10 cellular contexts compared by ENCODE assay signal in the genomic region with DNA sequence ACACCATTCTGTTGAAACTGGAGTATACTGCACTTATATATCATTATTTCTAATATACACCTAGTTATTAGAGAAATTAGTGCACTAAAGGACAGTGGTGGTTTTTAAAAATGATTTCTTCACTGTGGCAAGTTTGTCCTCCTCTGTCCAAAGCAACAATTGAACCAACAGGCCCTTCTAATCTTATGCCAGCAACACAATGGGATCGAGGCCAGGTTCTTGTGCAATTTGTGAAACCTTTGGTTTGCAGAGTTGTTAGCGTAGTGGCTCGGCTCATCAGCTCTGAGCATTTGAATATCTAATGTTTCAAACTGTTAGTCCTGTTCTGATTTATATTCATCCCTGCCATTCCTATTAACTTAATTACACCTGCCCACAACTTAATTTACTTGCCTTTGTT. TPM values are rescaled to one million over a fixed set of nuclear protein-coding genes. Genes with fewer than 3 reads are reported as not detected.
A peak's percentile ranks its signal among the peaks of the same experiment; 100 is the strongest.
DNase-seq lines count a peak whose midpoint lies in the region; ATAC-seq and TF ChIP-seq lines count a peak whose summit lies in the region.
"Had no signal": no experiment of that assay in that cellular context is flagged by ENCODE, and none has a peak within 500 bp of the region (broad histone marks: within the 10 kb centered on the region; RNA-seq: fewer than 3 reads in every experiment).

No MANE protein-coding gene starts in this region.

- WGBS in right lobe of liver (ENCODE audit: insufficient coverage, low coverage, low lambda C conversion rate, missing lambda C conversion rate), result 26% methylated on average over 3 of the region's 3 CpGs
- 55 to 74% (median 67%) methylated on average over 3 of the region's 3 CpGs for WGBS in spleen, 5 donors

- TF ChIP-seq CTCF in A673 (conservative IDR thresholded peaks at IDR 0.05; ENCODE audit: low read depth, low read length) (no peak), epithelial cell of esophagus (IDR thresholded peaks at IDR 0.05; ENCODE audit: insufficient read depth, low read depth, low read length, missing control alignments) (no peak), right lobe of liver (IDR thresholded peaks at IDR 0.05) (no peak), spleen (IDR thresholded peaks at IDR 0.05 in 8 of 11, conservative IDR thresholded peaks at IDR 0.05 in 3 of 11) (no peak)

- H3K9me3 ChIP-seq in A673 (ENCODE audit: low read depth, low read length, poor library complexity, severe bottlenecking) (no peaks in the 10 kb centered on the region), right lobe of liver (no peaks in the 10 kb centered on the region), spleen (no peaks in the 10 kb centered on the region)
- H3K9me3 ChIP-seq in effector memory CD4-positive, alpha-beta T cell (ENCODE audit: control insufficient read depth, low read length), result no peaks in the 10 kb centered on the region
- H3K9me3 ChIP-seq: BE2C had no signal

- DNase-seq in A673 (ENCODE audit: low spot score), result peak; percentile 43
- DNase-seq in M059J (ENCODE audit: low read depth), result peak; percentile 20
- peak; percentile 28 for DNase-seq in epithelial cell of esophagus (ENCODE audit: low read depth)
- peak; percentile 55 to 90 (median 72) for DNase-seq in right lobe of liver
- DNase-seq in effector memory CD4-positive, alpha-beta T cell, result no peak
- no peak for DNase-seq in spleen
- DNase-seq: activated T-cell treated with anti-CD3 and anti-CD28 coated beads, Interleukin-2, amount 50 U/mL, for 48 hours had no signal

- ATAC-seq in right lobe of liver (peak; percentile 95 to 98 (median 96)), GM21786 (IDR thresholded peaks at IDR 0.05; ENCODE audit: unreplicated experiment) (no peak), SK-N-SH treated with all-trans-retinoic acid at 6 μM for 48 hours (no peak)

- peaks cover 14% of the 10 kb centered on the region for H3K4me1 ChIP-seq in A673 (ENCODE audit: insufficient read depth, low read length, poor library complexity, severe bottlenecking)
- H3K4me1 ChIP-seq in right lobe of liver, result peaks cover 0 to 23% (median 5%) of the 10 kb centered on the region in 4 donors
- H3K4me1 ChIP-seq in effector memory CD4-positive, alpha-beta T cell (ENCODE audit: control insufficient read depth, insufficient read depth, low read length, poor library complexity, severe bottlenecking), result no peaks in the 10 kb centered on the region
- H3K4me1 ChIP-seq in spleen, result peaks cover 0 to 12% (median 0%) of the 10 kb centered on the region in 6 donors

- no peaks in the 10 kb centered on the region for H3K27me3 ChIP-seq in A673 (replicated peaks; ENCODE audit: insufficient read depth, low read depth, low read length, poor library complexity)
- H3K27me3 ChIP-seq in right lobe of liver, result no peaks in the 10 kb centered on the region
- no peaks in the 10 kb centered on the region for H3K27me3 ChIP-seq in effector memory CD4-positive, alpha-beta T cell (replicated peaks; ENCODE audit: control insufficient read depth, insufficient read depth, low read length, poor library complexity, severe bottlenecking)
- H3K27me3 ChIP-seq in spleen (replicated peaks in 1 of 7), result no peaks in the 10 kb centered on the region
- H3K27me3 ChIP-seq: BE2C had no signal

- H3K4me3 ChIP-seq in A673 (ENCODE audit: low read depth, low read length, poor library complexity, severe bottlenecking), result no peak overlapping the region
- no peak overlapping the region for H3K4me3 ChIP-seq in epithelial cell of esophagus (ENCODE audit: low read length)
- H3K4me3 ChIP-seq in right lobe of liver, result peak overlapping the region in 1 of 3 donors; percentile 2
- H3K4me3 ChIP-seq in effector memory CD4-positive, alpha-beta T cell (ENCODE audit: insufficient read depth, low read depth, low read length, poor library complexity, severe bottlenecking), result no peak overlapping the region
- no peak overlapping the region for H3K4me3 ChIP-seq in spleen

- intact Hi-C loops in A673 (cut with micrococcal nuclease; ENCODE audit: unreplicated experiment), result no loop called here
- intact Hi-C loops in right lobe of liver (cut with DNase I), result no loop called here
- intact Hi-C loops in spleen (cut with DNase I; ENCODE audit: low total_unique reads), result no loop called here

- H3K36me3 ChIP-seq in A673 (ENCODE audit: insufficient read depth, low read length, poor library complexity, severe bottlenecking) (no peaks in the 10 kb centered on the region), right lobe of liver (no peaks in the 10 kb centered on the region), spleen (peaks cover 0 to 32% (median 0%) of the 10 kb centered on the region in 6 donors)
- no peaks in the 10 kb centered on the region for H3K36me3 ChIP-seq in effector memory CD4-positive, alpha-beta T cell (ENCODE audit: control insufficient read depth, insufficient read depth, low read length)
- H3K36me3 ChIP-seq: BE2C had no signal

- BruUV-seq in A673 (replicated peaks; lab: Mats Ljungman, UMichigan), result no TSS peak

- CTCF ChIA-PET in A673 (lab: Charles Lee), result no interaction called here

- POLR2A ChIA-PET in A673 (lab: Charles Lee; ENCODE audit: low non-redundant PET), result interaction anchor here (0.7 kb wide), 1 partner anchor 610 kb away, joined by 9 read pairs; no protein-coding TSS in a partner anchor

- TF ChIP-seq POLR2A in right lobe of liver (IDR thresholded peaks at IDR 0.05), result no peak
- TF ChIP-seq POLR2A in spleen (IDR thresholded peaks at IDR 0.05), result no peak

- no peak overlapping the region for H3K27ac ChIP-seq in A673 (ENCODE audit: low read depth, low read length, poor library complexity, severe bottlenecking)
- peak overlapping the region in 2 of 3 donors; percentile 3 to 50 for H3K27ac ChIP-seq in right lobe of liver
- H3K27ac ChIP-seq in effector memory CD4-positive, alpha-beta T cell (ENCODE audit: insufficient read depth, low read length, poor library complexity, severe bottlenecking), result no peak overlapping the region
- H3K27ac ChIP-seq in spleen, result no peak overlapping the region

TF ChIP-seq in SK-N-SH treated with all-trans-retinoic acid at 6 μM for 48 hours, 23 proteins besides CTCF, POLR2A, EP300 and RAD21:
- no peak for TF ChIP-seq ZNF70 (CRISPR knock-in tag; IDR thresholded peaks at IDR 0.05)
- TF ChIP-seq, protein P1, sequence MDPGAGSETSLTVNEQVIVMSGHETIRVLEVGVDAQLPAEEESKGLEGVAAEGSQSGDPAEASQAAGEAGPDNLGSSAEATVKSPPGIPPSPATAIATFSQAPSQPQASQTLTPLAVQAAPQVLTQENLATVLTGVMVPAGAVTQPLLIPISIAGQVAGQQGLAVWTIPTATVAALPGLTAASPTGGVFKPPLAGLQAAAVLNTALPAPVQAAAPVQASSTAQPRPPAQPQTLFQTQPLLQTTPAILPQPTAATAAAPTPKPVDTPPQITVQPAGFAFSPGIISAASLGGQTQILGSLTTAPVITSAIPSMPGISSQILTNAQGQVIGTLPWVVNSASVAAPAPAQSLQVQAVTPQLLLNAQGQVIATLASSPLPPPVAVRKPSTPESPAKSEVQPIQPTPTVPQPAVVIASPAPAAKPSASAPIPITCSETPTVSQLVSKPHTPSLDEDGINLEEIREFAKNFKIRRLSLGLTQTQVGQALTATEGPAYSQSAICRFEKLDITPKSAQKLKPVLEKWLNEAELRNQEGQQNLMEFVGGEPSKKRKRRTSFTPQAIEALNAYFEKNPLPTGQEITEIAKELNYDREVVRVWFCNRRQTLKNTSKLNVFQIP (CRISPR knock-in tag; IDR thresholded peaks at IDR 0.05; ENCODE audit: borderline replicate concordance, low read depth), result no peak
- no peak for TF ChIP-seq RARB (CRISPR knock-in tag; IDR thresholded peaks at IDR 0.05)

RNA-seq across cellular contexts. Expression of a gene that starts 9.9 kb away (rescaled TPM):
- 0.67 and 0.81 TPM in 2 replicates for total RNA-seq in A673 (2021)
- total RNA-seq in M059J (2014; rRNA removed; shearing (Covaris generic)), result 0.07 and 0.20 TPM in 2 replicates
- total RNA-seq in right lobe of liver, result under 1 TPM in 4 of 6 experiments, not detected in 2; 0.10 to 0.39 (median 0.26) TPM
- total RNA-seq in spleen, result 1 to 10 TPM in 5 of 7 donors, under 1 TPM in 2; 0.51 to 2.2 (median 1.1) TPM
- 1 to 10 TPM in 2 of 3 donors, under 1 TPM in 1; 0.96 to 3.1 (median 1.5) TPM for polyA plus RNA-seq in spleen

RNA-seq across cellular contexts. Expression of a gene that starts 54.9 kb away (rescaled TPM):
- 19.0 and 23.3 TPM in 2 replicates for total RNA-seq in A673 (2021)
- total RNA-seq in M059J (2014; rRNA removed; shearing (Covaris generic)), result 4.4 and 12.2 TPM in 2 replicates
- total RNA-seq in right lobe of liver, result 10 to 100 TPM in 1 of 6 experiments, 1 to 10 TPM in 5; 4.9 to 12.1 (median 6.9) TPM
- 10 to 100 TPM; 20.9 to 37.6 (median 27.9) TPM for total RNA-seq in spleen
- polyA plus RNA-seq in spleen, result 10 to 100 TPM; 14.0 to 15.0 (median 14.3) TPM

RNA-seq across cellular contexts. Expression of a gene that starts 55.2 kb away (rescaled TPM):
- total RNA-seq in A673 (2021), result 15.1 and 16.8 TPM in 2 replicates
- total RNA-seq in M059J (2014; rRNA removed; shearing (Covaris generic)), result 9.4 and 10.1 TPM in 2 replicates
- total RNA-seq in right lobe of liver, result 1 to 10 TPM in 4 of 6 experiments, under 1 TPM in 2; 0.84 to 2.4 (median 1.2) TPM
- total RNA-seq in spleen, result 1 to 10 TPM; 3.7 to 9.2 (median 4.6) TPM
- polyA plus RNA-seq in spleen, result 1 to 10 TPM; 2.7 to 3.1 (median 2.8) TPM

Comparison
In these comparisons a context has a peak if more than half of its experiments do, and no peak if none do; other contexts are left out.
1. DNase-seq: peak in A673 (single experiment), M059J (single experiment), epithelial cell of esophagus (single experiment) and right lobe of liver (3 of 3); none in effector memory CD4-positive, alpha-beta T cell (0 of 3) and spleen (single experiment).
2. H3K27ac ChIP-seq: peak in right lobe of liver (2 of 3); none in A673 (single experiment), effector memory CD4-positive, alpha-beta T cell (single experiment) and spleen (0 of 8).
3. ATAC-seq: peak in right lobe of liver (4 of 4); none in GM21786 (single experiment) and SK-N-SH treated with all-trans-retinoic acid at 6 μM for 48 hours (single experiment).